Comparison of ENCODE assay signal across 8 cellular contexts in genomic region chr6:53547166-53547814, GRCh38. TPM values are rescaled to one million over a fixed set of nuclear protein-coding genes. Genes with fewer than 3 reads are reported as not detected.
A peak's percentile ranks its signal among the peaks of the same experiment; 100 is the strongest.
DNase-seq lines count a peak whose midpoint lies in the region; ATAC-seq, FAIRE-seq and TF ChIP-seq lines count a peak whose summit lies in the region.

No MANE protein-coding gene starts in this region.

- H2AFZ ChIP-seq in astrocyte (ENCODE audit: low read depth, low read length) = peak overlapping the region; percentile 88

- peak; percentile 4 for ATAC-seq in GM21423 (IDR thresholded peaks at IDR 0.05; ENCODE audit: unreplicated experiment)

- peak overlapping the region; percentile 54 to 88 (median 80) for H3K27ac Mint-ChIP-seq in CD4-positive, alpha-beta memory T cell
- H3K27ac Mint-ChIP-seq in astrocyte (ENCODE audit: unreplicated experiment) = peak overlapping the region; percentile 66

- intact Hi-C loops in CD4-positive, alpha-beta memory T cell (cut with micrococcal nuclease) = loop anchor here (5.0 to 10.0 kb wide), 3 partner anchors 55 to 1122 kb away; partner anchors contain the start of genes EFHC1 and ELOVL5

- H3K9me3 Mint-ChIP-seq in CD4-positive, alpha-beta memory T cell = peaks cover 0 to 1% (median 0%) of the 10 kb centered on the region in 8 donors
- no peaks in the 10 kb centered on the region for H3K9me3 Mint-ChIP-seq in astrocyte (ENCODE audit: unreplicated experiment)

- no peak for TF ChIP-seq RAD21 in liver (IDR thresholded peaks at IDR 0.05)

- H4K20me1 ChIP-seq in astrocyte (ENCODE audit: insufficient read depth, low read length) = no peaks in the 10 kb centered on the region

- H3K36me3 ChIP-seq in CD4-positive, alpha-beta memory T cell (ENCODE audit: insufficient read depth, low read length) = no peaks in the 10 kb centered on the region
- no peaks in the 10 kb centered on the region for H3K36me3 ChIP-seq in HUES64 (ENCODE audit: insufficient read depth, low read length)
- no peaks in the 10 kb centered on the region for H3K36me3 ChIP-seq in astrocyte (ENCODE audit: insufficient read depth, low read length)
- no peaks in the 10 kb centered on the region for H3K36me3 ChIP-seq in liver (ENCODE audit: control insufficient read depth in 4 of 4, insufficient read depth in 3 of 4, low read depth in 1 of 4, low read length in 3 of 4)
- no peaks in the 10 kb centered on the region for H3K36me3 ChIP-seq in tibial nerve

- no peaks in the 10 kb centered on the region for H3K27me3 Mint-ChIP-seq in CD4-positive, alpha-beta memory T cell
- peaks cover 7% of the 10 kb centered on the region for H3K27me3 Mint-ChIP-seq in astrocyte (ENCODE audit: low read depth, unreplicated experiment)

- TF ChIP-seq POLR2A in tibial nerve (IDR thresholded peaks at IDR 0.05) = no peak

- peak overlapping the region; percentile 95 for H3K4me2 ChIP-seq in astrocyte (ENCODE audit: low read length)

- FAIRE-seq in astrocyte (lab: Jason Lieb, UNC) = no peak

- POLR2A ChIA-PET in CD4-positive, alpha-beta memory T cell (lab: Charles Lee; ENCODE audit: partially characterized antibody) = interaction anchor here (0.9 to 2.4 kb wide), 5 partner anchors 9 to 247 kb away, joined by 3 to 28 read pairs (median 13); partner anchors contain the start of gene LRRC1

- DNase-seq in CD4-positive, alpha-beta memory T cell = no peak
- no peak for DNase-seq in astrocyte (ENCODE audit: low read depth)
- no peak for DNase-seq in tibial nerve (ENCODE audit: low spot score in 2 of 2)
- DNase-seq in activated CD4-positive, CD25-positive, alpha-beta regulatory T cell treated with anti-CD3 and anti-CD28 coated beads, Interleukin-2, amount 50 U/mL, for 72 hours = no peak
- no peak for DNase-seq in activated CD8-positive, alpha-beta memory T cell treated with anti-CD3 and anti-CD28 coated beads for 24 hours

- no peaks in the 10 kb centered on the region for H3K27me3 ChIP-seq in CD4-positive, alpha-beta memory T cell (ENCODE audit: insufficient read depth, low read length)
- H3K27me3 ChIP-seq in HUES64 (ENCODE audit: insufficient read depth, low read length) (peaks cover 24% of the 10 kb centered on the region), astrocyte (ENCODE audit: insufficient read depth, low read length) (no peaks in the 10 kb centered on the region), liver (ENCODE audit: control insufficient read depth in 4 of 4, insufficient read depth in 4 of 4, low read length in 3 of 4) (no peaks in the 10 kb centered on the region), tibial nerve (no peaks in the 10 kb centered on the region)

- TF ChIP-seq EP300 in tibial nerve (IDR thresholded peaks at IDR 0.05) = no peak

- TF ChIP-seq CTCF in astrocyte (IDR thresholded peaks at IDR 0.05; ENCODE audit: insufficient read depth, low read depth, low read length) (no peak), liver (IDR thresholded peaks at IDR 0.05; ENCODE audit: low read depth, low read length, missing input control) (no peak), tibial nerve (IDR thresholded peaks at IDR 0.05) (no peak)

- CTCF ChIA-PET in CD4-positive, alpha-beta memory T cell (lab: Charles Lee; ENCODE audit: partially characterized antibody) = interaction anchor here (1.1 to 3.6 kb wide), 7 partner anchors 11 to 181 kb away, joined by 3 to 35 read pairs (median 6); no protein-coding TSS in a partner anchor

- H3K4me1 ChIP-seq in CD4-positive, alpha-beta memory T cell (ENCODE audit: insufficient read depth, low read length) = peaks cover 38% of the 10 kb centered on the region
- H3K4me1 ChIP-seq in HUES64 (ENCODE audit: insufficient read depth, low read length) = peaks cover 16% of the 10 kb centered on the region
- peaks cover 16% of the 10 kb centered on the region for H3K4me1 ChIP-seq in astrocyte (ENCODE audit: insufficient read depth, low read length)
- H3K4me1 ChIP-seq in liver (ENCODE audit: control insufficient read depth in 4 of 4, insufficient read depth in 4 of 4, low read length in 3 of 4) = peaks cover 9 to 37% (median 14%) of the 10 kb centered on the region in 4 donors
- H3K4me1 ChIP-seq in tibial nerve = peaks cover 0 to 42% (median 17%) of the 10 kb centered on the region in 4 donors

- H3K9me3 ChIP-seq in CD4-positive, alpha-beta memory T cell (ENCODE audit: control insufficient read depth in 1 of 2, low read length in 2 of 2) = no peaks in the 10 kb centered on the region
- H3K9me3 ChIP-seq in HUES64 (ENCODE audit: insufficient read depth, low read depth, low read length) (no peaks in the 10 kb centered on the region), astrocyte (ENCODE audit: insufficient read depth, low read depth, low read length) (no peaks in the 10 kb centered on the region), liver (ENCODE audit: control insufficient read depth in 4 of 4, low read length in 3 of 4) (no peaks in the 10 kb centered on the region), tibial nerve (no peaks in the 10 kb centered on the region)

- H3K9ac ChIP-seq in HUES64 (ENCODE audit: low read depth, low read length) (peak overlapping the region; percentile 77), astrocyte (ENCODE audit: low read length) (peak overlapping the region; percentile 80), liver (ENCODE audit: low read depth in 1 of 2, low read length in 2 of 2) (peak overlapping the region; percentile 81 to 96)

- H3K79me2 ChIP-seq in astrocyte (ENCODE audit: insufficient read depth, low read length) = peaks cover 19% of the 10 kb centered on the region

- H3K36me3 Mint-ChIP-seq in CD4-positive, alpha-beta memory T cell = peaks cover 0 to 4% of the 10 kb centered on the region in 2 donors
- H3K36me3 Mint-ChIP-seq in astrocyte (ENCODE audit: low read depth, unreplicated experiment) = no peaks in the 10 kb centered on the region

- H3K4me1 Mint-ChIP-seq in CD4-positive, alpha-beta memory T cell = peaks cover 36 to 52% (median 46%) of the 10 kb centered on the region in 4 donors
- peaks cover 6% of the 10 kb centered on the region for H3K4me1 Mint-ChIP-seq in astrocyte (ENCODE audit: low read depth, unreplicated experiment)

- peak overlapping the region; percentile 53 to 73 for H3K4me3 ChIP-seq in CD4-positive, alpha-beta memory T cell (ENCODE audit: low read length in 2 of 2)
- H3K4me3 ChIP-seq in HUES64 (ENCODE audit: low read length) = peak overlapping the region; percentile 84
- peak overlapping the region; percentile 77 for H3K4me3 ChIP-seq in astrocyte (ENCODE audit: insufficient read depth, low read depth, low read length)
- peak overlapping the region; percentile 63 to 92 (median 86) for H3K4me3 ChIP-seq in liver (ENCODE audit: low read depth in 1 of 3, low read length in 3 of 3)
- peak overlapping the region; percentile 35 to 65 (median 54) for H3K4me3 ChIP-seq in tibial nerve

- peak overlapping the region; percentile 85 to 96 (median 90) for H3K4me3 Mint-ChIP-seq in CD4-positive, alpha-beta memory T cell
- peak overlapping the region; percentile 90 for H3K4me3 Mint-ChIP-seq in astrocyte (ENCODE audit: unreplicated experiment)

- H3K27ac ChIP-seq in CD4-positive, alpha-beta memory T cell (ENCODE audit: low read depth, low read length) = no peak overlapping the region
- H3K27ac ChIP-seq in HUES64 (ENCODE audit: low read depth, low read length) (peak overlapping the region; percentile 35; the same call in 1 of the 2 replicates), astrocyte (ENCODE audit: low read depth, low read length) (peak overlapping the region; percentile 40), liver (ENCODE audit: low read depth in 1 of 2, low read length in 2 of 2) (peak overlapping the region; percentile 87 to 94), tibial nerve (peak overlapping the region; percentile 69 to 90 (median 86))

- WGBS in HUES64 = 17% methylated on average over 12 of the region's 12 CpGs
- 4% methylated on average over 12 of the region's 12 CpGs for WGBS in liver
- 14 to 21% methylated on average over 12 of the region's 12 CpGs for WGBS in tibial nerve, 2 donors

TF ChIP-seq in liver, 16 proteins besides CTCF, POLR2A, EP300 and RAD21:
- TF ChIP-seq FOXA1 (IDR thresholded peaks at IDR 0.05) (no peak), SP1 (IDR thresholded peaks at IDR 0.05) (no peak), ATF3 (IDR thresholded peaks at IDR 0.05) (no peak), NR2F2 (IDR thresholded peaks at IDR 0.05) (no peak)

RNA-seq across cellular contexts. Expression of gene GCLC, which starts 2.4 kb away (rescaled TPM):
- 10 to 100 TPM; 39.6 to 40.9 TPM for total RNA-seq in CD4-positive, alpha-beta memory T cell
- 10 to 100 TPM in 1 of 2 donors, 1 to 10 TPM in 1; 8.8 to 10.5 TPM for polyA plus RNA-seq in CD4-positive, alpha-beta memory T cell
- 28.0 TPM for polyA plus RNA-seq in HUES64 (2013, experiment 1 of 2)
- 26.2 TPM for polyA plus RNA-seq in HUES64 (2013, experiment 2 of 2)
- total RNA-seq in astrocyte (26.9 and 31.6 TPM in 2 replicates), liver (100 to 1,000 TPM; 115 to 135 TPM), tibial nerve (10 to 100 TPM; 21.8 to 43.2 (median 32.0) TPM)
- 10 to 100 TPM; 28.6 to 44.5 TPM for polyA plus RNA-seq in liver
